In genomic region chr20:25035924-25036323, GRCh38 we compare ENCODE assay signal across 10 cellular contexts. TPM values are rescaled to one million over a fixed set of nuclear protein-coding genes. Genes with fewer than 3 reads are reported as not detected.
DNase-seq lines count a peak whose midpoint lies in the region; ATAC-seq and TF ChIP-seq lines count a peak whose summit lies in the region.
"Had no signal": no experiment of that assay in that cellular context is flagged by ENCODE, and none has a peak within 500 bp of the region (broad histone marks: within the 10 kb centered on the region; RNA-seq: fewer than 3 reads in every experiment).

No MANE protein-coding gene starts in this region.

- TF ChIP-seq EP300 in esophagus muscularis mucosa (IDR thresholded peaks at IDR 0.05) (no peak), suprapubic skin (IDR thresholded peaks at IDR 0.05) (no peak)

- H3K9ac ChIP-seq in OCI-LY1 (ENCODE audit: low read length), result no peak overlapping the region

- peak overlapping the region; percentile 74 for H3K27ac Mint-ChIP-seq in activated T-cell treated with anti-CD3 and anti-CD28 coated beads, Interleukin-2, amount 50 U/mL, for 24 hours
- no peak overlapping the region for H3K27ac Mint-ChIP-seq in GM23338

- no peaks in the 10 kb centered on the region for H3K9me3 Mint-ChIP-seq in activated T-cell treated with anti-CD3 and anti-CD28 coated beads, Interleukin-2, amount 50 U/mL, for 24 hours
- no peaks in the 10 kb centered on the region; the same call in 2 of the 3 replicates for H3K9me3 Mint-ChIP-seq in GM23338

- H2AFZ ChIP-seq in OCI-LY1 (ENCODE audit: low read length) (no peak overlapping the region), GM23338 (no peak overlapping the region)

- H3K9me2 ChIP-seq in OCI-LY1 (ENCODE audit: low read depth, low read length) (no peaks in the 10 kb centered on the region), GM23338 (ENCODE audit: insufficient read depth) (no peaks in the 10 kb centered on the region; the same call in 1 of the 2 replicates)

- H3K9me3 ChIP-seq in OCI-LY1 (ENCODE audit: low read length), result no peaks in the 10 kb centered on the region
- H3K9me3 ChIP-seq in esophagus muscularis mucosa, result no peaks in the 10 kb centered on the region
- no peaks in the 10 kb centered on the region for H3K9me3 ChIP-seq in suprapubic skin

- H3K36me3 ChIP-seq in OCI-LY1 (ENCODE audit: insufficient read depth, low read length) (no peaks in the 10 kb centered on the region), esophagus muscularis mucosa (peaks cover 0 to under 1% (median 0%) of the 10 kb centered on the region in 4 donors), suprapubic skin (no peaks in the 10 kb centered on the region), GM23338 (ENCODE audit: insufficient read depth) (no peaks in the 10 kb centered on the region)
- H3K36me3 ChIP-seq: WERI-Rb-1 had no signal

- H3K27ac ChIP-seq in OCI-LY1 (ENCODE audit: low read depth, low read length, poor library complexity, severe bottlenecking) (peak overlapping the region; percentile 48), esophagus muscularis mucosa (replicated peaks in 1 of 4) (peak overlapping the region; percentile 83 to 92 (median 88)), suprapubic skin (peak overlapping the region; percentile 35), GM23338 (ENCODE audit: low read depth) (no peak overlapping the region)
- H3K27ac ChIP-seq: WERI-Rb-1 had no signal

- H3K4me3 Mint-ChIP-seq in activated T-cell treated with anti-CD3 and anti-CD28 coated beads, Interleukin-2, amount 50 U/mL, for 24 hours, result peak overlapping the region; percentile 2
- no peak overlapping the region for H3K4me3 Mint-ChIP-seq in GM23338

- no peak for DNase-seq in activated T-cell treated with anti-CD3 and anti-CD28 coated beads, Interleukin-2, amount 50 U/mL, for 24 hours
- no peak for DNase-seq in activated T-cell treated with anti-CD3 and anti-CD28 coated beads, Interleukin-2, amount 50 U/mL, for 1 hour
- DNase-seq in esophagus muscularis mucosa (ENCODE audit: extremely low spot score), result no peak
- DNase-seq in suprapubic skin (ENCODE audit: low spot score in 2 of 2), result no peak
- DNase-seq in DMS153 treated with DMSO at 0.1 percent for 48 hours (lab: John Stamatoyannopoulos, UW; ENCODE audit: unreplicated experiment), result no peak
- no peak for DNase-seq in stimulated activated CD4-positive, alpha-beta T cell treated with anti-CD3 and anti-CD28 coated beads, Interleukin-4, amount 100 ng/mL, for 1 hour
- no peak for DNase-seq in GM23338 (ENCODE audit: low spot score)
- DNase-seq: WERI-Rb-1 had no signal

- peak overlapping the region; percentile 9 for H3K4me3 ChIP-seq in OCI-LY1 (ENCODE audit: low read depth, low read length, poor library complexity, severe bottlenecking)
- H3K4me3 ChIP-seq in esophagus muscularis mucosa, result no peak overlapping the region
- no peak overlapping the region for H3K4me3 ChIP-seq in suprapubic skin
- H3K4me3 ChIP-seq in GM23338, result no peak overlapping the region

- no peaks in the 10 kb centered on the region for H3K27me3 Mint-ChIP-seq in activated T-cell treated with anti-CD3 and anti-CD28 coated beads, Interleukin-2, amount 50 U/mL, for 24 hours
- H3K27me3 Mint-ChIP-seq in GM23338 (ENCODE audit: insufficient read depth, low read depth, poor library complexity), result peaks cover 12% of the 10 kb centered on the region

- H4K20me1 ChIP-seq in OCI-LY1 (ENCODE audit: insufficient read depth, low read length), result no peaks in the 10 kb centered on the region
- no peaks in the 10 kb centered on the region for H4K20me1 ChIP-seq in GM23338 (replicated peaks; ENCODE audit: insufficient read depth)

- H3K36me3 Mint-ChIP-seq in activated T-cell treated with anti-CD3 and anti-CD28 coated beads, Interleukin-2, amount 50 U/mL, for 24 hours (ENCODE audit: low read depth), result peaks cover 6% of the 10 kb centered on the region
- no peaks in the 10 kb centered on the region for H3K36me3 Mint-ChIP-seq in GM23338 (ENCODE audit: low read depth)

- peaks cover 48% of the 10 kb centered on the region for H3K4me1 Mint-ChIP-seq in activated T-cell treated with anti-CD3 and anti-CD28 coated beads, Interleukin-2, amount 50 U/mL, for 24 hours (ENCODE audit: low read depth)
- H3K4me1 Mint-ChIP-seq in GM23338, result peaks cover 20% of the 10 kb centered on the region

- TF ChIP-seq CTCF in OCI-LY1 (IDR thresholded peaks at IDR 0.05; ENCODE audit: low read length), result no peak
- no peak for TF ChIP-seq CTCF in esophagus muscularis mucosa (IDR thresholded peaks at IDR 0.05)
- TF ChIP-seq CTCF in suprapubic skin (IDR thresholded peaks at IDR 0.05), result no peak
- TF ChIP-seq CTCF in GM23338 (conservative IDR thresholded peaks at IDR 0.05; ENCODE audit: low read depth in 2 of 2), result no peak

- H3K79me2 ChIP-seq in OCI-LY1 (ENCODE audit: insufficient read depth, low read length) (no peaks in the 10 kb centered on the region), GM23338 (replicated peaks; ENCODE audit: insufficient read depth) (no peaks in the 10 kb centered on the region)

- H3F3A ChIP-seq in OCI-LY1 (ENCODE audit: insufficient read depth, low read length), result no peaks in the 10 kb centered on the region
- H3F3A ChIP-seq in GM23338 (replicated peaks; ENCODE audit: low read depth), result no peaks in the 10 kb centered on the region

- WGBS in esophagus muscularis mucosa, result 62% methylated on average over 4 of the region's 4 CpGs
- WGBS in suprapubic skin, result 57% methylated on average over 4 of the region's 4 CpGs

- ATAC-seq in GM23338, result no peak

- no peak for TF ChIP-seq POLR2A in esophagus muscularis mucosa (IDR thresholded peaks at IDR 0.05; ENCODE audit: low read depth)
- TF ChIP-seq POLR2A in suprapubic skin (IDR thresholded peaks at IDR 0.05), result no peak

- H3K27me3 ChIP-seq in OCI-LY1 (ENCODE audit: insufficient read depth, low read length), result no peaks in the 10 kb centered on the region
- H3K27me3 ChIP-seq in esophagus muscularis mucosa, result no peaks in the 10 kb centered on the region
- H3K27me3 ChIP-seq in suprapubic skin, result no peaks in the 10 kb centered on the region
- no peaks in the 10 kb centered on the region for H3K27me3 ChIP-seq in GM23338 (ENCODE audit: insufficient read depth)

- H3K4me2 ChIP-seq in OCI-LY1 (ENCODE audit: low read length), result peak overlapping the region; percentile 41; the same call in 1 of the 2 replicates
- H3K4me2 ChIP-seq in GM23338, result no peak overlapping the region

- intact Hi-C loops in esophagus muscularis mucosa (cut with DNase I), result no loop called here

- peaks cover 26% of the 10 kb centered on the region for H3K4me1 ChIP-seq in OCI-LY1 (ENCODE audit: insufficient read depth, low read length, severe bottlenecking)
- peaks cover 94 to 100% (median 97%) of the 10 kb centered on the region in 4 donors for H3K4me1 ChIP-seq in esophagus muscularis mucosa
- peaks cover 78% of the 10 kb centered on the region for H3K4me1 ChIP-seq in suprapubic skin
- H3K4me1 ChIP-seq in GM23338 (ENCODE audit: insufficient read depth), result no peaks in the 10 kb centered on the region; the same call in 1 of the 2 replicates

TF ChIP-seq in GM23338, 12 proteins besides CTCF, POLR2A, EP300 and RAD21 (continues in another document):
- TF ChIP-seq JUNB (IDR thresholded peaks at IDR 0.05; ENCODE audit: unreplicated experiment) (no peak), ZNF114 (CRISPR knock-in tag; IDR thresholded peaks at IDR 0.05) (no peak), REST (IDR thresholded peaks at IDR 0.05; ENCODE audit: unreplicated experiment) (no peak), CREB1 (CRISPR knock-in tag; IDR thresholded peaks at IDR 0.05; ENCODE audit: low read depth) (no peak), NANOG (IDR thresholded peaks at IDR 0.05; ENCODE audit: borderline replicate concordance) (no peak), EZH2 (IDR thresholded peaks at IDR 0.05; ENCODE audit: low read depth, unreplicated experiment) (no peak), EZH2phosphoT487 (IDR thresholded peaks at IDR 0.05; ENCODE audit: unreplicated experiment) (no peak)

RNA-seq across cellular contexts. Expression of gene ACSS1, which starts 22.0 kb away (rescaled TPM):
- total RNA-seq in esophagus muscularis mucosa, result 100 to 1,000 TPM in 1 of 4 donors, 10 to 100 TPM in 3; 36.6 to 154 (median 65.3) TPM
- 10 to 100 TPM; 29.0 to 80.0 (median 47.6) TPM for total RNA-seq in suprapubic skin
- 2.7 and 4.1 TPM in 2 replicates for total RNA-seq in GM23338 (2014; rRNA removed; shearing (Covaris generic))
- polyA plus RNA-seq in GM23338 (2016; fragmentation: Nextera tagmentation; extraction: Ambion mirVana), result 1.1 and 1.3 TPM in 2 replicates

RNA-seq across cellular contexts. Expression of gene APMAP, which starts 43.4 kb away (rescaled TPM):
- total RNA-seq in esophagus muscularis mucosa (10 to 100 TPM; 21.6 to 35.6 (median 32.5) TPM), suprapubic skin (10 to 100 TPM; 61.8 to 89.3 (median 69.9) TPM)
- total RNA-seq in GM23338 (2014; rRNA removed; shearing (Covaris generic)), result 70.8 and 72.3 TPM in 2 replicates
- 31.7 and 32.0 TPM in 2 replicates for polyA plus RNA-seq in GM23338 (2016; fragmentation: Nextera tagmentation; extraction: Ambion mirVana)

RNA-seq across cellular contexts. Expression of gene VSX1, which starts 46.0 kb away (rescaled TPM):
- under 1 TPM in 1 of 4 donors, not detected in 3; 0.83 TPM for total RNA-seq in esophagus muscularis mucosa
- not detected for total RNA-seq in suprapubic skin
- 0.16 and 0.73 TPM in 2 replicates for total RNA-seq in GM23338 (2014; rRNA removed; shearing (Covaris generic))
- polyA plus RNA-seq in GM23338 (2016; fragmentation: Nextera tagmentation; extraction: Ambion mirVana), result not detected in 2 replicates
- total RNA-seq: kidney epithelial cell had no signal
